In the genomic region with DNA sequence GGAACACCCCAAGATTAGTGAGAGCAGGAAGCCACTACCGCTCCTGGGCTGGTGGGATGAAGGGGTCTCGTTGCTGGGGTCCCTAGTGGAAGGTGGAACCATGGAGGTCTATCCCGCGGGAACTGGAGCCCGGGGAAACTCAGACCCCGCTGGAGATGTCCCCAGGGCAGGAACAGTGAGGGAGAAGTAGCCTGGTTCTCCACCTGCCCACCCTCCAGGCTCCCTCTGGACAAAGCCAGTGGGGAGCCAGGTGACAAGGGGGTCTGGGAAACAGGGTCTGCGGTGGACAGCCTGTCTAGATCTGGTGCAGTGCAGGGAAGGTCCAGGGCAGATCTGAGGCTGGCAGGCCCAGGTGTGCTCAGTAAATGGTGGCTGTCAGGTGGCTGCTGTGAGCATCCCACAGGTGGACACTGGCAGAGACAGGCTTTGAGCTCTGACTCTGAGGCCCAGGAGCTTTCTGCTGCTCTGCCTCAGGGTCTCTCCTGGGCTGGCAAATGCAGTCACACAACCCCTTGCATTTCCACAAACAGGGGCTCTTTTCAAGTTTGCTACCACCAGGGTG, we compare ENCODE assay signal across 12 cellular contexts.
DNase-seq lines count a peak whose midpoint lies in the region; ATAC-seq and TF ChIP-seq lines count a peak whose summit lies in the region.
"Had no signal": no experiment of that assay in that cellular context is flagged by ENCODE, and none has a peak within 500 bp of the region (broad histone marks: within the 10 kb centered on the region; RNA-seq: fewer than 3 reads in every experiment).

No MANE protein-coding gene starts in this region.

- ATAC-seq in RWPE2 (ENCODE audit: low read depth) (no peak), GM21423 (IDR thresholded peaks at IDR 0.05; ENCODE audit: unreplicated experiment) (no peak), body of pancreas (no peak)

- 90 to 91% methylated on average over 5 to 7 of the region's 7 CpGs for WGBS in body of pancreas, 2 donors

- peak overlapping the region; percentile 71 for H3K9ac ChIP-seq in skeletal muscle satellite cell (ENCODE audit: low read depth, low read length)

- peaks cover 40% of the 10 kb centered on the region for H3K4me1 Mint-ChIP-seq in activated naive CD4-positive, alpha-beta T cell treated with anti-CD3 and anti-CD28 coated beads, Interleukin-2, amount 10 ng/mL, durations not matched to agents 7 days and 5 days
- H3K4me1 Mint-ChIP-seq: memory B cell had no signal

- H3K36me3 Mint-ChIP-seq in activated naive CD4-positive, alpha-beta T cell treated with anti-CD3 and anti-CD28 coated beads, Interleukin-2, amount 10 ng/mL, durations not matched to agents 7 days and 5 days: no peaks in the 10 kb centered on the region
- H3K36me3 Mint-ChIP-seq: memory B cell had no signal

- H3K4me2 ChIP-seq in skeletal muscle satellite cell (ENCODE audit: low read length): peak overlapping the region; percentile 78

- H3K27me3 ChIP-seq in RWPE2 (ENCODE audit: insufficient read depth, poor library complexity, severe bottlenecking) (no peaks in the 10 kb centered on the region), skeletal muscle satellite cell (ENCODE audit: control insufficient read depth, insufficient read depth, low read length) (peaks cover 4% of the 10 kb centered on the region), body of pancreas (no peaks in the 10 kb centered on the region)

- H3K27ac ChIP-seq in RWPE2 (ENCODE audit: poor library complexity, severe bottlenecking): peak overlapping the region; percentile 59
- H3K27ac ChIP-seq in epithelial cell of prostate: peak overlapping the region; percentile 91
- no peak overlapping the region for H3K27ac ChIP-seq in body of pancreas

- CTCF ChIA-PET in activated naive CD4-positive, alpha-beta T cell treated with anti-CD3 and anti-CD28 coated beads, Interleukin-2, amount 10 ng/mL, durations not matched to agents 7 days and 5 days (lab: Charles Lee): no interaction called here

- H3K36me3 ChIP-seq in RWPE2 (ENCODE audit: low read depth) (no peaks in the 10 kb centered on the region), skeletal muscle satellite cell (ENCODE audit: insufficient read depth, low read length) (no peaks in the 10 kb centered on the region), body of pancreas (replicated peaks in 1 of 2; ENCODE audit: insufficient read depth in 1 of 2, low read depth in 2 of 2) (no peaks in the 10 kb centered on the region)

- intact Hi-C loops in body of pancreas (cut with DNase I): no loop called here

- TF ChIP-seq CTCF in RWPE2 (IDR thresholded peaks at IDR 0.05; ENCODE audit: poor library complexity, severe bottlenecking) (no peak), body of pancreas (IDR thresholded peaks at IDR 0.05) (no peak)

- H3K4me3 ChIP-seq in RWPE2 (ENCODE audit: severe bottlenecking): no peak overlapping the region
- peak overlapping the region; percentile 49 for H3K4me3 ChIP-seq in skeletal muscle satellite cell (ENCODE audit: low read length)
- no peak overlapping the region for H3K4me3 ChIP-seq in body of pancreas

- H3K9me3 ChIP-seq in RWPE2 (ENCODE audit: severe bottlenecking): no peaks in the 10 kb centered on the region
- no peaks in the 10 kb centered on the region for H3K9me3 ChIP-seq in skeletal muscle satellite cell (replicated peaks; ENCODE audit: low read length)
- H3K9me3 ChIP-seq in body of pancreas: no peaks in the 10 kb centered on the region

- H3K4me3 Mint-ChIP-seq in activated naive CD4-positive, alpha-beta T cell treated with anti-CD3 and anti-CD28 coated beads, Interleukin-2, amount 10 ng/mL, durations not matched to agents 7 days and 5 days: no peak overlapping the region
- H3K4me3 Mint-ChIP-seq: memory B cell; T-helper 1 cell treated with Interleukin-12 subunit alpha and Interleukin-12 subunit beta and Interleukin-4 antibody, amounts not matched to agents 30 μg/mL and 1 μg/mL, for 36 hours had no signal

- H3K4me1 ChIP-seq in RWPE2 (ENCODE audit: insufficient read depth, poor library complexity, severe bottlenecking): peaks cover 18% of the 10 kb centered on the region
- peaks cover 50% of the 10 kb centered on the region for H3K4me1 ChIP-seq in skeletal muscle satellite cell (ENCODE audit: control insufficient read depth, insufficient read depth, low read length)
- H3K4me1 ChIP-seq in body of pancreas: no peaks in the 10 kb centered on the region

- DNase-seq in activated naive CD4-positive, alpha-beta T cell treated with anti-CD3 and anti-CD28 coated beads, Interleukin-2, amount 10 ng/mL, durations not matched to agents 7 days and 5 days: no peak
- no peak for DNase-seq in activated naive CD4-positive, alpha-beta T cell treated with anti-CD3 and anti-CD28 coated beads, Interleukin-2, amount 50 U/mL, for 16 hours
- DNase-seq in RWPE2 (ENCODE audit: low spot score): no peak
- DNase-seq in epithelial cell of prostate (ENCODE audit: low read depth, low spot score): no peak
- no peak for DNase-seq in hepatic stellate cell (ENCODE audit: low spot score)
- no peak for DNase-seq in body of pancreas
- DNase-seq: cortex of kidney, substantia nigra had no signal

- H3K27me3 Mint-ChIP-seq in activated naive CD4-positive, alpha-beta T cell treated with anti-CD3 and anti-CD28 coated beads, Interleukin-2, amount 10 ng/mL, durations not matched to agents 7 days and 5 days: peaks cover 4% of the 10 kb centered on the region

- peaks cover 1% of the 10 kb centered on the region for H3K9me3 Mint-ChIP-seq in activated naive CD4-positive, alpha-beta T cell treated with anti-CD3 and anti-CD28 coated beads, Interleukin-2, amount 10 ng/mL, durations not matched to agents 7 days and 5 days
- H3K9me3 Mint-ChIP-seq: T-helper 1 cell treated with Interleukin-12 subunit alpha and Interleukin-12 subunit beta and Interleukin-4 antibody, amounts not matched to agents 30 μg/mL and 1 μg/mL, for 36 hours had no signal

- no peak for TF ChIP-seq POLR2A in body of pancreas (IDR thresholded peaks at IDR 0.05)

- H3K27ac Mint-ChIP-seq in activated naive CD4-positive, alpha-beta T cell treated with anti-CD3 and anti-CD28 coated beads, Interleukin-2, amount 10 ng/mL, durations not matched to agents 7 days and 5 days: peak overlapping the region; percentile 92
- H3K27ac Mint-ChIP-seq: memory B cell had no signal

Comparison
In these comparisons a context has a peak if more than half of its experiments do, and no peak if none do; other contexts are left out.
1. H3K27ac ChIP-seq: peak in RWPE2 (single experiment) and epithelial cell of prostate (single experiment); none in body of pancreas (0 of 4).